ENCODE assay signal across 8 cellular contexts in the genomic region with DNA sequence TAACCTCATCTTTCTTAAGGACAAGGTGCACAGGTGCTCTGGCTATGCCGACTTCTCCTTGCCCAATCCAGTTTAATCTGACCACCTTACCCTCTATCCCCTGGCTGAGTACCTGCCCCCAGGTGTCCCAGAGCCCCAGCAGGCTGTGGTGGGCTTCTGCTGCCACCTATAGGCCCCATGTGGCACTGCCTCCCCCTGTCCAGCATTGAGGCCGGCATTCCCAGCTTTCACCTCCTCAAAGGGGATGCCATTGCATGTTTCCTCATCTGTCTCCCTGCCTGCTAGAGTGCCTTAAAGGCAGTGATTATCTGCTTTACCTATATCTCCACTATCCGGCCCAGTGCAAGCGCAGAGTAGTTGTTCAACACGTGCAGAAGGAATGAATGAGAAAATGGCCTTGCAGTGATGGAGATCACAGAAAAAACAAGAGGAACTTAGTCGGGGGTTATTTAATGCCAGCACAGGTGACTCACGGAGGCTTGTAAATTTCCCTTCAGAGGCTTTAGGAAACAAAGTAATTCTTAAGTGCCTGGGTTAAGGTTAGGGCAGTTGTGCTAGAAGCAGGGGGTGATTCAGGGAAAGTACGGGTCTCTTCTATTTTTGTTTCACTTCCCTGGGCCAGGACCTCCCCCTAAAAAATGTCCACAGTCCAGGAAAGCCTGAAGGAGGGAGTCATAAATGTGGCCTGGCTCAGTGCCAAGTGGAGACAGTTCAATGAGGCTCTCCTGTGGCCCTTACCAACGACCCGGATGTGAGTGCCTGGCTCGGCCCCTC.
DNase-seq lines count a peak whose midpoint lies in the region; ATAC-seq and TF ChIP-seq lines count a peak whose summit lies in the region.

No MANE protein-coding gene starts in this region.

- WGBS in suprapubic skin: 31% methylated on average over 10 of the region's 11 CpGs

- H3K4me3 ChIP-seq in Peyer's patch (no peak overlapping the region), suprapubic skin (no peak overlapping the region)

- H3K9me3 ChIP-seq in Peyer's patch (no peaks in the 10 kb centered on the region), suprapubic skin (no peaks in the 10 kb centered on the region)

- H3K4me1 ChIP-seq in Peyer's patch (peaks cover 0 to 7% (median 0%) of the 10 kb centered on the region in 4 donors), suprapubic skin (no peaks in the 10 kb centered on the region)

- in situ Hi-C loops in T47D (cut with HindIII; ENCODE audit: low pct_unique_long_range_greater_than_20kb, low sequenced_read_pairs): no loop called here

- intact Hi-C loops in left colon (cut with DNase I, micrococcal nuclease): loop anchor here in 1 of 2 donors (2.0 kb wide), 1 partner anchor 331 kb away; no protein-coding TSS in a partner anchor

- TF ChIP-seq POLR2A in Peyer's patch (IDR thresholded peaks at IDR 0.05) (no peak), suprapubic skin (IDR thresholded peaks at IDR 0.05) (no peak)

- DNase-seq in GDM1 (lab: John Stamatoyannopoulos, UW): peak; percentile 91
- peak; percentile 95 for DNase-seq in HK-2 (ENCODE audit: unreplicated experiment)
- DNase-seq in Peyer's patch: no peak
- peak; percentile 30 to 49 for DNase-seq in T47D (ENCODE audit: low read depth in 1 of 2, low spot score in 1 of 2)
- peak; percentile 40 to 60 for DNase-seq in left colon
- DNase-seq in suprapubic skin (ENCODE audit: low spot score in 2 of 2): no peak

- TF ChIP-seq EP300 in suprapubic skin (IDR thresholded peaks at IDR 0.05): no peak

- TF ChIP-seq CTCF in 22Rv1 (IDR thresholded peaks at IDR 0.05): peak; percentile 90
- peak in 5 of 6 experiments; percentile 12 to 71 (median 64) for TF ChIP-seq CTCF in Peyer's patch (IDR thresholded peaks at IDR 0.05)
- peak; percentile 37 to 86 for TF ChIP-seq CTCF in suprapubic skin (IDR thresholded peaks at IDR 0.05)

- no peaks in the 10 kb centered on the region for H3K36me3 ChIP-seq in Peyer's patch
- H3K36me3 ChIP-seq in suprapubic skin: no peaks in the 10 kb centered on the region

- ATAC-seq in left colon (peak; percentile 91), GM18520 (IDR thresholded peaks at IDR 0.05; ENCODE audit: unreplicated experiment) (no peak)

- H3K27ac ChIP-seq in 22Rv1 (no peak overlapping the region), Peyer's patch (no peak overlapping the region), suprapubic skin (no peak overlapping the region)

- H3K27me3 ChIP-seq in Peyer's patch (no peaks in the 10 kb centered on the region), suprapubic skin (no peaks in the 10 kb centered on the region)

Comparison
In these comparisons a context has a peak if more than half of its experiments do, and no peak if none do; other contexts are left out.
1. DNase-seq: peak in GDM1 (single experiment), HK-2 (single experiment), T47D (2 of 2) and left colon (2 of 2); none in Peyer's patch (0 of 3) and suprapubic skin (0 of 2).
2. Peak in every context shown above with its lines, with median percentiles within 50 percentile points of each other: CTCF ChIP-seq.